In genomic region chr22:37258810-37259472, GRCh38 we compare ENCODE assay signal across 2 cellular contexts.
TF ChIP-seq lines count a peak whose summit lies in the region.

No MANE protein-coding gene starts in this region.

TF ChIP-seq in HCT116, 20 proteins besides CTCF, POLR2A, EP300 and RAD21:
- TF ChIP-seq SRF (IDR thresholded peaks at IDR 0.05; ENCODE audit: low read depth) = no peak
- TF ChIP-seq FOSL1 (IDR thresholded peaks at IDR 0.05; ENCODE audit: low read depth) = no peak
- TF ChIP-seq EZH2 (IDR thresholded peaks at IDR 0.05) = no peak
- no peak for TF ChIP-seq ZFX (IDR thresholded peaks at IDR 0.05)
- TF ChIP-seq EZH2phosphoT487 (IDR thresholded peaks at IDR 0.05; ENCODE audit: borderline replicate concordance) = no peak
- TF ChIP-seq POLR2AphosphoS5 (IDR thresholded peaks at IDR 0.05; ENCODE audit: low read depth, low read length) = no peak
- TF ChIP-seq TCF7L2 (IDR thresholded peaks at IDR 0.05; ENCODE audit: borderline replicate concordance, extremely low read depth, insufficient read depth, insufficient read length) = no peak
- TF ChIP-seq CBX3 (IDR thresholded peaks at IDR 0.05; ENCODE audit: low read depth) = no peak
- no peak for TF ChIP-seq SIN3A (IDR thresholded peaks at IDR 0.05; ENCODE audit: low read depth)
- no peak for TF ChIP-seq YY1 (IDR thresholded peaks at IDR 0.05; ENCODE audit: extremely low read depth, insufficient replicate concordance, low read depth, low read length)
- no peak for TF ChIP-seq SP1 (IDR thresholded peaks at IDR 0.05; ENCODE audit: low read depth)
- no peak for TF ChIP-seq ZBTB33 (IDR thresholded peaks at IDR 0.05; ENCODE audit: extremely low read depth, insufficient replicate concordance, low read length)
- no peak for TF ChIP-seq CEBPB (IDR thresholded peaks at IDR 0.05; ENCODE audit: low read depth)
- no peak for TF ChIP-seq EGR1 (IDR thresholded peaks at IDR 0.05; ENCODE audit: low read depth)
- TF ChIP-seq, protein P1, sequence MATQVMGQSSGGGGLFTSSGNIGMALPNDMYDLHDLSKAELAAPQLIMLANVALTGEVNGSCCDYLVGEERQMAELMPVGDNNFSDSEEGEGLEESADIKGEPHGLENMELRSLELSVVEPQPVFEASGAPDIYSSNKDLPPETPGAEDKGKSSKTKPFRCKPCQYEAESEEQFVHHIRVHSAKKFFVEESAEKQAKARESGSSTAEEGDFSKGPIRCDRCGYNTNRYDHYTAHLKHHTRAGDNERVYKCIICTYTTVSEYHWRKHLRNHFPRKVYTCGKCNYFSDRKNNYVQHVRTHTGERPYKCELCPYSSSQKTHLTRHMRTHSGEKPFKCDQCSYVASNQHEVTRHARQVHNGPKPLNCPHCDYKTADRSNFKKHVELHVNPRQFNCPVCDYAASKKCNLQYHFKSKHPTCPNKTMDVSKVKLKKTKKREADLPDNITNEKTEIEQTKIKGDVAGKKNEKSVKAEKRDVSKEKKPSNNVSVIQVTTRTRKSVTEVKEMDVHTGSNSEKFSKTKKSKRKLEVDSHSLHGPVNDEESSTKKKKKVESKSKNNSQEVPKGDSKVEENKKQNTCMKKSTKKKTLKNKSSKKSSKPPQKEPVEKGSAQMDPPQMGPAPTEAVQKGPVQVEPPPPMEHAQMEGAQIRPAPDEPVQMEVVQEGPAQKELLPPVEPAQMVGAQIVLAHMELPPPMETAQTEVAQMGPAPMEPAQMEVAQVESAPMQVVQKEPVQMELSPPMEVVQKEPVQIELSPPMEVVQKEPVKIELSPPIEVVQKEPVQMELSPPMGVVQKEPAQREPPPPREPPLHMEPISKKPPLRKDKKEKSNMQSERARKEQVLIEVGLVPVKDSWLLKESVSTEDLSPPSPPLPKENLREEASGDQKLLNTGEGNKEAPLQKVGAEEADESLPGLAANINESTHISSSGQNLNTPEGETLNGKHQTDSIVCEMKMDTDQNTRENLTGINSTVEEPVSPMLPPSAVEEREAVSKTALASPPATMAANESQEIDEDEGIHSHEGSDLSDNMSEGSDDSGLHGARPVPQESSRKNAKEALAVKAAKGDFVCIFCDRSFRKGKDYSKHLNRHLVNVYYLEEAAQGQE (IDR thresholded peaks at IDR 0.05; ENCODE audit: low read depth) = no peak
- TF ChIP-seq ELF1 (IDR thresholded peaks at IDR 0.05; ENCODE audit: borderline replicate concordance, low read depth) = no peak
- TF ChIP-seq, protein P2, sequence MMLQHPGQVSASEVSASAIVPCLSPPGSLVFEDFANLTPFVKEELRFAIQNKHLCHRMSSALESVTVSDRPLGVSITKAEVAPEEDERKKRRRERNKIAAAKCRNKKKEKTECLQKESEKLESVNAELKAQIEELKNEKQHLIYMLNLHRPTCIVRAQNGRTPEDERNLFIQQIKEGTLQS (IDR thresholded peaks at IDR 0.05) = no peak

TF ChIP-seq in GM12878, 131 proteins besides CTCF, POLR2A, EP300 and RAD21:
- TF ChIP-seq STAT1 (conservative IDR thresholded peaks at IDR 0.05) (no peak), POU2F2 (IDR thresholded peaks at IDR 0.05; ENCODE audit: borderline replicate concordance, low read depth, low read length) (peak; percentile 97; the same call in 2 of the 3 replicates), TARDBP (IDR thresholded peaks at IDR 0.05; ENCODE audit: borderline replicate concordance) (no peak)
